Comparison of ENCODE assay signal across 1 cellular context in the genomic region with DNA sequence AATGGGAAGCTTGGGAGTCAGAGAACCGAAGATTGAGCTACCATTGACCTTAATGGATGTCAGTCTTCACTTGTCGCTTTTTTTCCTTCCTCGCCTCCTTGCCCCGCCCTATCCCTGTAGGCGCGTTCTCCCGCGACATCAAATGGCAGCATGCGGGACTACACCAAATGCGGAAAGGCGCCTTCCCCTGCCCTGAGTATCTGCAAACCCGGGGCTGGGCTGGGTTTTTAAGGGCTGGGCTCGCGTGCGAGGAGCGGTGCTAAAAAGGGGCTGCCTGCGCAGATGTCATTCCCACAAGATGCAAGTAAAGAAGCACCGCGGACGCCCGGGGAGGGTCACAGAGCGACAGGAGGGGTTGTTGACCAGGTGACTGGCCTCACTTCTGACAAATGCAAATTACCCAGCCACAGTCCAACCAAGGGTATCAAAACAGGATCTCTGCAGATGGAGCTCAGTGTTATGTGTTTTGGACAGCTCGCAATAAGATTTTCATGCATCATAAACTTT.
TF ChIP-seq lines count a peak whose summit lies in the region.

No MANE protein-coding gene starts in this region.

TF ChIP-seq in GM12878, 131 proteins besides CTCF, POLR2A, EP300 and RAD21 (continued from another document and continues in another):
- TF ChIP-seq, protein P1, sequence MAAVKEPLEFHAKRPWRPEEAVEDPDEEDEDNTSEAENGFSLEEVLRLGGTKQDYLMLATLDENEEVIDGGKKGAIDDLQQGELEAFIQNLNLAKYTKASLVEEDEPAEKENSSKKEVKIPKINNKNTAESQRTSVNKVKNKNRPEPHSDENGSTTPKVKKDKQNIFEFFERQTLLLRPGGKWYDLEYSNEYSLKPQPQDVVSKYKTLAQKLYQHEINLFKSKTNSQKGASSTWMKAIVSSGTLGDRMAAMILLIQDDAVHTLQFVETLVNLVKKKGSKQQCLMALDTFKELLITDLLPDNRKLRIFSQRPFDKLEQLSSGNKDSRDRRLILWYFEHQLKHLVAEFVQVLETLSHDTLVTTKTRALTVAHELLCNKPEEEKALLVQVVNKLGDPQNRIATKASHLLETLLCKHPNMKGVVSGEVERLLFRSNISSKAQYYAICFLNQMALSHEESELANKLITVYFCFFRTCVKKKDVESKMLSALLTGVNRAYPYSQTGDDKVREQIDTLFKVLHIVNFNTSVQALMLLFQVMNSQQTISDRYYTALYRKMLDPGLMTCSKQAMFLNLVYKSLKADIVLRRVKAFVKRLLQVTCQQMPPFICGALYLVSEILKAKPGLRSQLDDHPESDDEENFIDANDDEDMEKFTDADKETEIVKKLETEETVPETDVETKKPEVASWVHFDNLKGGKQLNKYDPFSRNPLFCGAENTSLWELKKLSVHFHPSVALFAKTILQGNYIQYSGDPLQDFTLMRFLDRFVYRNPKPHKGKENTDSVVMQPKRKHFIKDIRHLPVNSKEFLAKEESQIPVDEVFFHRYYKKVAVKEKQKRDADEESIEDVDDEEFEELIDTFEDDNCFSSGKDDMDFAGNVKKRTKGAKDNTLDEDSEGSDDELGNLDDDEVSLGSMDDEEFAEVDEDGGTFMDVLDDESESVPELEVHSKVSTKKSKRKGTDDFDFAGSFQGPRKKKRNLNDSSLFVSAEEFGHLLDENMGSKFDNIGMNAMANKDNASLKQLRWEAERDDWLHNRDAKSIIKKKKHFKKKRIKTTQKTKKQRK (IDR thresholded peaks at IDR 0.05; ENCODE audit: low read depth, low read length): no peak
- TF ChIP-seq KDM1A (IDR thresholded peaks at IDR 0.05; ENCODE audit: borderline replicate concordance): no peak
- TF ChIP-seq YBX1 (IDR thresholded peaks at IDR 0.05): no peak
- no peak for TF ChIP-seq CBX3 (IDR thresholded peaks at IDR 0.05; ENCODE audit: borderline replicate concordance, low read depth)
- no peak for TF ChIP-seq MTA3 (IDR thresholded peaks at IDR 0.05; ENCODE audit: borderline replicate concordance, low read length)
- no peak for TF ChIP-seq HDAC2 (IDR thresholded peaks at IDR 0.05)
- TF ChIP-seq BHLHE40 (IDR thresholded peaks at IDR 0.05; ENCODE audit: borderline replicate concordance in 1 of 2, low read depth in 2 of 2, low read length in 1 of 2): peak; percentile 77 to 81; a peak in 3 of 4 replicates
- no peak for TF ChIP-seq RCOR1 (conservative IDR thresholded peaks at IDR 0.05; ENCODE audit: low read depth, low read length)
- TF ChIP-seq TCF3 (IDR thresholded peaks at IDR 0.05; ENCODE audit: borderline replicate concordance, insufficient read depth, low read depth, low read length): peak; percentile 78; the same call in 1 of the 2 replicates
- peak; percentile 67 for TF ChIP-seq CREB1 (IDR thresholded peaks at IDR 0.05; ENCODE audit: low read depth)
- no peak for TF ChIP-seq BCLAF1 (IDR thresholded peaks at IDR 0.05)
- peak; percentile 31; the same call in 1 of the 2 replicates for TF ChIP-seq TCF7 (IDR thresholded peaks at IDR 0.05; ENCODE audit: borderline replicate concordance)
- peak; percentile 42; the same call in 1 of the 2 replicates for TF ChIP-seq NKRF (conservative IDR thresholded peaks at IDR 0.05)
- peak; percentile 66 for TF ChIP-seq RUNX3 (IDR thresholded peaks at IDR 0.05; ENCODE audit: low read length)
- TF ChIP-seq NBN (IDR thresholded peaks at IDR 0.05): peak; percentile 59; the same call in 1 of the 2 replicates
- TF ChIP-seq RBBP5 (conservative IDR thresholded peaks at IDR 0.05): no peak
- no peak for TF ChIP-seq NFYA (IDR thresholded peaks at IDR 0.05; ENCODE audit: borderline replicate concordance, low read depth, low read length)
- no peak for TF ChIP-seq MLLT1 (IDR thresholded peaks at IDR 0.05)
- no peak for TF ChIP-seq SUPT20H (IDR thresholded peaks at IDR 0.05; ENCODE audit: borderline replicate concordance, control insufficient read depth, low read depth, low read length)
- no peak for TF ChIP-seq USF1 (IDR thresholded peaks at IDR 0.05; ENCODE audit: borderline replicate concordance, extremely low read length, insufficient read depth, low read depth, low read length)
- no peak for TF ChIP-seq ZNF622 (IDR thresholded peaks at IDR 0.05)
- no peak for TF ChIP-seq HDAC6 (IDR thresholded peaks at IDR 0.05; ENCODE audit: unreplicated experiment)
- peak; percentile 33; the same call in 1 of the 2 replicates for TF ChIP-seq ATF7 (IDR thresholded peaks at IDR 0.05; ENCODE audit: low read depth)
- peak; percentile 28 for TF ChIP-seq KLF5 (IDR thresholded peaks at IDR 0.05; ENCODE audit: partially characterized antibody)
- TF ChIP-seq ASH2L (IDR thresholded peaks at IDR 0.05; ENCODE audit: borderline replicate concordance, low read depth): no peak
- TF ChIP-seq ZNF384 (IDR thresholded peaks at IDR 0.05; ENCODE audit: borderline replicate concordance, low read depth, low read length): peak; percentile 76
- TF ChIP-seq, protein P2, sequence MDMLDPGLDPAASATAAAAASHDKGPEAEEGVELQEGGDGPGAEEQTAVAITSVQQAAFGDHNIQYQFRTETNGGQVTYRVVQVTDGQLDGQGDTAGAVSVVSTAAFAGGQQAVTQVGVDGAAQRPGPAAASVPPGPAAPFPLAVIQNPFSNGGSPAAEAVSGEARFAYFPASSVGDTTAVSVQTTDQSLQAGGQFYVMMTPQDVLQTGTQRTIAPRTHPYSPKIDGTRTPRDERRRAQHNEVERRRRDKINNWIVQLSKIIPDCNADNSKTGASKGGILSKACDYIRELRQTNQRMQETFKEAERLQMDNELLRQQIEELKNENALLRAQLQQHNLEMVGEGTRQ (IDR thresholded peaks at IDR 0.05; ENCODE audit: borderline replicate concordance, low read depth, low read length): no peak
- no peak for TF ChIP-seq RELA (IDR thresholded peaks at IDR 0.05; ENCODE audit: borderline replicate concordance, partially characterized antibody)
- TF ChIP-seq, protein P3, sequence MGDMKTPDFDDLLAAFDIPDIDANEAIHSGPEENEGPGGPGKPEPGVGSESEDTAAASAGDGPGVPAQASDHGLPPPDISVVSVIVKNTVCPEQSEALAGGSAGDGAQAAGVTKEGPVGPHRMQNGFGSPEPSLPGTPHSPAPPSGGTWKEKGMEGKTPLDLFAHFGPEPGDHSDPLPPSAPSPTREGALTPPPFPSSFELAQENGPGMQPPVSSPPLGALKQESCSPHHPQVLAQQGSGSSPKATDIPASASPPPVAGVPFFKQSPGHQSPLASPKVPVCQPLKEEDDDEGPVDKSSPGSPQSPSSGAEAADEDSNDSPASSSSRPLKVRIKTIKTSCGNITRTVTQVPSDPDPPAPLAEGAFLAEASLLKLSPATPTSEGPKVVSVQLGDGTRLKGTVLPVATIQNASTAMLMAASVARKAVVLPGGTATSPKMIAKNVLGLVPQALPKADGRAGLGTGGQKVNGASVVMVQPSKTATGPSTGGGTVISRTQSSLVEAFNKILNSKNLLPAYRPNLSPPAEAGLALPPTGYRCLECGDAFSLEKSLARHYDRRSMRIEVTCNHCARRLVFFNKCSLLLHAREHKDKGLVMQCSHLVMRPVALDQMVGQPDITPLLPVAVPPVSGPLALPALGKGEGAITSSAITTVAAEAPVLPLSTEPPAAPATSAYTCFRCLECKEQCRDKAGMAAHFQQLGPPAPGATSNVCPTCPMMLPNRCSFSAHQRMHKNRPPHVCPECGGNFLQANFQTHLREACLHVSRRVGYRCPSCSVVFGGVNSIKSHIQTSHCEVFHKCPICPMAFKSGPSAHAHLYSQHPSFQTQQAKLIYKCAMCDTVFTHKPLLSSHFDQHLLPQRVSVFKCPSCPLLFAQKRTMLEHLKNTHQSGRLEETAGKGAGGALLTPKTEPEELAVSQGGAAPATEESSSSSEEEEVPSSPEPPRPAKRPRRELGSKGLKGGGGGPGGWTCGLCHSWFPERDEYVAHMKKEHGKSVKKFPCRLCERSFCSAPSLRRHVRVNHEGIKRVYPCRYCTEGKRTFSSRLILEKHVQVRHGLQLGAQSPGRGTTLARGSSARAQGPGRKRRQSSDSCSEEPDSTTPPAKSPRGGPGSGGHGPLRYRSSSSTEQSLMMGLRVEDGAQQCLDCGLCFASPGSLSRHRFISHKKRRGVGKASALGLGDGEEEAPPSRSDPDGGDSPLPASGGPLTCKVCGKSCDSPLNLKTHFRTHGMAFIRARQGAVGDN (IDR thresholded peaks at IDR 0.05): no peak
- TF ChIP-seq GABPA (IDR thresholded peaks at IDR 0.05; ENCODE audit: low read depth): no peak
- TF ChIP-seq PRDM15 (CRISPR knock-in tag; IDR thresholded peaks at IDR 0.05): no peak
- no peak for TF ChIP-seq BMI1 (IDR thresholded peaks at IDR 0.05; ENCODE audit: borderline replicate concordance)
- 0 out of 2 replicates have a peak, but pooled peaks have one; percentile 43 for TF ChIP-seq TARDBP (IDR thresholded peaks at IDR 0.05; ENCODE audit: borderline replicate concordance)
- peak; percentile 79; the same call in 1 of the 2 replicates for TF ChIP-seq CHD2 (IDR thresholded peaks at IDR 0.05; ENCODE audit: borderline replicate concordance, low read depth, low read length)
- 0 out of 3 replicates have a peak, but pooled peaks of 1 of the 2 experiments have one; percentile 24 for TF ChIP-seq EGR1 (IDR thresholded peaks at IDR 0.05; ENCODE audit: borderline replicate concordance in 1 of 2, low read depth in 2 of 2, low read length in 2 of 2)
- TF ChIP-seq BACH1 (IDR thresholded peaks at IDR 0.05; ENCODE audit: borderline replicate concordance): no peak
